33 cellular contexts compared by ENCODE assay signal in genomic region chr1:178810585-178810984, GRCh38.
"Had no signal": no experiment of that assay in that cellular context is flagged by ENCODE, and none has a peak within 500 bp of the region (broad histone marks: within the 10 kb centered on the region; RNA-seq: fewer than 3 reads in every experiment).

No MANE protein-coding gene starts in this region.

- H3K27me3 ChIP-seq: adrenal gland, body of pancreas, colonic mucosa, esophagus muscularis mucosa, foreskin keratinocyte, gastrocnemius medialis, heart right ventricle had no signal

- H3K27me3 Mint-ChIP-seq: activated B cell treated with CpG ODN at 0.5 μM for 24 hours; activated CD8-positive, alpha-beta T cell treated with anti-CD3 and anti-CD28 coated beads for 36 hours; activated naive CD4-positive, alpha-beta T cell treated with anti-CD3 and anti-CD28 coated beads, Interleukin-2, amount 50 U/mL, for 24 hours; activated naive CD8-positive, alpha-beta T cell treated with anti-CD3 and anti-CD28 coated beads for 36 hours; activated naive CD8-positive, alpha-beta T cell treated with anti-CD3 and anti-CD28 coated beads, Interleukin-2, amount 50 U/mL, for 24 hours; T-helper 17 cell had no signal

- H3K4me3 Mint-ChIP-seq: activated B cell treated with CpG ODN at 0.5 μM for 24 hours; activated CD8-positive, alpha-beta T cell treated with anti-CD3 and anti-CD28 coated beads for 36 hours; activated naive CD4-positive, alpha-beta T cell treated with anti-CD3 and anti-CD28 coated beads for 36 hours; activated naive CD4-positive, alpha-beta T cell treated with anti-CD3 and anti-CD28 coated beads, Interleukin-2, amount 50 U/mL, for 24 hours; activated naive CD8-positive, alpha-beta T cell treated with anti-CD3 and anti-CD28 coated beads for 36 hours; activated naive CD8-positive, alpha-beta T cell treated with anti-CD3 and anti-CD28 coated beads, Interleukin-2, amount 50 U/mL, for 24 hours; activated T-cell treated with anti-CD3 and anti-CD28 coated beads, Interleukin-2, amount 50 U/mL, for 4 hours; endodermal cell; T-helper 17 cell; T-helper 2 cell treated with Interferon-gamma antibody and Interleukin-4, amounts not matched to agents 5 μg/mL and 100 μg/mL, for 36 hours had no signal

- DNase-seq: activated B cell treated with CpG ODN at 0.5 μM for 24 hours; activated CD4-positive, alpha-beta T cell treated with anti-CD3 and anti-CD28 coated beads for 48 hours; activated CD4-positive, alpha-beta T cell treated with anti-CD3 and anti-CD28 coated beads, Interleukin-2, amount 50 U/mL, for 1 hour; activated CD4-positive, alpha-beta T cell treated with anti-CD3 and anti-CD28 coated beads, Interleukin-2, amount 50 U/mL, for 48 hours; activated CD8-positive, alpha-beta memory T cell treated with anti-CD3 and anti-CD28 coated beads for 24 hours; activated CD8-positive, alpha-beta T cell treated with anti-CD3 and anti-CD28 coated beads for 36 hours; activated effector memory CD4-positive, alpha-beta T cell treated with anti-CD3 and anti-CD28 coated beads, Interleukin-2, amount 50 U/mL, for 16 hours; activated naive CD4-positive, alpha-beta T cell treated with anti-CD3 and anti-CD28 coated beads for 36 hours; activated naive CD8-positive, alpha-beta T cell treated with anti-CD3 and anti-CD28 coated beads for 36 hours; activated naive CD8-positive, alpha-beta T cell treated with anti-CD3 and anti-CD28 coated beads, Interleukin-2, amount 50 U/mL, for 24 hours; activated T-cell treated with anti-CD3 and anti-CD28 coated beads, Interleukin-2, amount 50 U/mL, for 4 hours; adrenal gland; amygdala; aorta; body of pancreas; caudate nucleus; colonic mucosa; effector memory CD4-positive, alpha-beta T cell; endodermal cell; erythroblast; foreskin keratinocyte; gastrocnemius medialis; glutamatergic neuron; heart right ventricle; T-helper 1 cell; T-helper 17 cell; T1000; WERI-Rb-1 had no signal

- H3K36me3 ChIP-seq: adrenal gland, colonic mucosa, gastrocnemius medialis had no signal

- H3K27ac ChIP-seq: adrenal gland, body of pancreas, colonic mucosa, esophagus muscularis mucosa, foreskin keratinocyte, gastrocnemius medialis, heart right ventricle, WERI-Rb-1 had no signal

- H3K9me3 ChIP-seq: adrenal gland, body of pancreas, colonic mucosa, esophagus muscularis mucosa, gastrocnemius medialis, heart right ventricle had no signal

- H3K4me1 Mint-ChIP-seq: activated naive CD4-positive, alpha-beta T cell treated with anti-CD3 and anti-CD28 coated beads, Interleukin-2, amount 50 U/mL, for 24 hours; activated naive CD8-positive, alpha-beta T cell treated with anti-CD3 and anti-CD28 coated beads for 36 hours; activated naive CD8-positive, alpha-beta T cell treated with anti-CD3 and anti-CD28 coated beads, Interleukin-2, amount 50 U/mL, for 24 hours; endodermal cell had no signal

- H3K4me3 ChIP-seq: adrenal gland, body of pancreas, colonic mucosa, esophagus muscularis mucosa, gastrocnemius medialis, heart right ventricle had no signal

- H3K9me3 Mint-ChIP-seq: activated B cell treated with CpG ODN at 0.5 μM for 24 hours; activated CD8-positive, alpha-beta T cell treated with anti-CD3 and anti-CD28 coated beads for 36 hours; activated naive CD4-positive, alpha-beta T cell treated with anti-CD3 and anti-CD28 coated beads for 36 hours; activated naive CD4-positive, alpha-beta T cell treated with anti-CD3 and anti-CD28 coated beads, Interleukin-2, amount 50 U/mL, for 24 hours; activated naive CD8-positive, alpha-beta T cell treated with anti-CD3 and anti-CD28 coated beads, Interleukin-2, amount 50 U/mL, for 24 hours; activated T-cell treated with anti-CD3 and anti-CD28 coated beads, Interleukin-2, amount 50 U/mL, for 4 hours; activated T-helper 2 cell treated with anti-CD3 and anti-CD28 coated beads, Interferon-gamma antibody, Interleukin-2, Interleukin-4, amounts not matched to agents 10 μg/mL and 5 μg/mL and 100 μg/mL, durations not matched to agents 14 hours and 24 hours and 36 hours; endodermal cell; T-helper 2 cell treated with Interferon-gamma antibody and Interleukin-4, amounts not matched to agents 5 μg/mL and 100 μg/mL, for 36 hours had no signal

- H3K4me1 ChIP-seq: body of pancreas, colonic mucosa, foreskin keratinocyte, gastrocnemius medialis had no signal

- H3K27ac Mint-ChIP-seq: activated CD8-positive, alpha-beta T cell treated with anti-CD3 and anti-CD28 coated beads for 36 hours; activated naive CD4-positive, alpha-beta T cell treated with anti-CD3 and anti-CD28 coated beads for 36 hours; activated naive CD4-positive, alpha-beta T cell treated with anti-CD3 and anti-CD28 coated beads, Interleukin-2, amount 50 U/mL, for 24 hours; activated naive CD8-positive, alpha-beta T cell treated with anti-CD3 and anti-CD28 coated beads for 36 hours; activated naive CD8-positive, alpha-beta T cell treated with anti-CD3 and anti-CD28 coated beads, Interleukin-2, amount 50 U/mL, for 24 hours; activated T-helper 2 cell treated with anti-CD3 and anti-CD28 coated beads, Interferon-gamma antibody, Interleukin-2, Interleukin-4, amounts not matched to agents 10 μg/mL and 5 μg/mL and 100 μg/mL, durations not matched to agents 14 hours and 24 hours and 36 hours; endodermal cell; T-helper 17 cell; T-helper 2 cell treated with Interferon-gamma antibody and Interleukin-4, amounts not matched to agents 5 μg/mL and 100 μg/mL, for 36 hours had no signal

- ATAC-seq: activated CD4-positive, CD25-positive, alpha-beta regulatory T cell treated with anti-CD3 and anti-CD28 coated beads, Interleukin-2, amount 50 U/mL, for 24 hours; activated CD8-positive, alpha-beta T cell treated with anti-CD3 and anti-CD28 coated beads for 36 hours; activated naive CD8-positive, alpha-beta T cell treated with anti-CD3 and anti-CD28 coated beads, Interleukin-2, amount 50 U/mL, for 24 hours; activated T-cell treated with anti-CD3 and anti-CD28 coated beads, Interleukin-2, amount 50 U/mL, for 4 hours; body of pancreas; foreskin keratinocyte; gastrocnemius medialis; heart right ventricle; T-helper 17 cell had no signal
